In the genomic region with DNA sequence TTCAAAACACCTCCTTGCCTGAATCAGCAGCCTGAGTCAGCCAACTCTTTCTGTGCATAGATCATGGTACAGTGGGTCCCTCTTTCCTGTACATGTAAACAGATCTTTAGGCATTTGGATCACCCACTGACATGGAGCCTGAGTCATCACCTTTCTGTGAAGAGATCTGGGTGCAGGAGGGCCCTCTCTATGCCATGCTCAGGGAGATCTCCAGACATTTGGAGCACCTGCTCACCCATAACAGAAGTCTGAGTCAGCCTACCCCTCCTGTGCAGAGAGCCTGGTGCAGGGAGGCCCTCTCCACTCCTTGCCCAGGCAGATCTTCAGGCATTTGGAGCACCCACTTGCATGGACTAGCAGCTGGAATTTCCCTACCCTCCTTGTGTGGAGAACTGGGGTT, we compare ENCODE assay signal across 10 cellular contexts. TPM values are rescaled to one million over a fixed set of nuclear protein-coding genes. Genes with fewer than 3 reads are reported as not detected.
DNase-seq lines count a peak whose midpoint lies in the region; ATAC-seq, FAIRE-seq and TF ChIP-seq lines count a peak whose summit lies in the region.
"Had no signal": no experiment of that assay in that cellular context is flagged by ENCODE, and none has a peak within 500 bp of the region (broad histone marks: within the 10 kb centered on the region; RNA-seq: fewer than 3 reads in every experiment).

No MANE protein-coding gene starts in this region.

- no peak overlapping the region for H3K4me3 Mint-ChIP-seq in activated naive CD4-positive, alpha-beta T cell treated with anti-CD3 and anti-CD28 coated beads for 36 hours
- no peak overlapping the region for H3K4me3 Mint-ChIP-seq in T-helper 17 cell
- H3K4me3 Mint-ChIP-seq: activated naive CD4-positive, alpha-beta T cell treated with anti-CD3 and anti-CD28 coated beads, Interleukin-2, amount 10 ng/mL, durations not matched to agents 7 days and 5 days had no signal

- no peak overlapping the region for H3K4me2 ChIP-seq in K562 (ENCODE audit: insufficient read depth, low read length)

- peaks cover 0 to 8% of the 10 kb centered on the region in 2 experiments; a peak in 4 of 5 replicates for H3K4me1 ChIP-seq in K562 (replicated peaks in 1 of 2; ENCODE audit: control insufficient read depth in 2 of 2, insufficient read depth in 2 of 2, low read length in 2 of 2)

- H2AFZ ChIP-seq in K562 (ENCODE audit: low read depth, low read length): peak overlapping the region; percentile 47; the same call in 1 of the 2 replicates

- H3K79me2 ChIP-seq in K562 (ENCODE audit: control insufficient read depth, insufficient read depth, low read length): no peaks in the 10 kb centered on the region

- POLR2A ChIA-PET in K562 (lab: Yijun Ruan, JAX): interaction anchor here (1.0 kb wide), 3 partner anchors 12 to 112 kb away, joined by 3 to 4 read pairs (median 3); no protein-coding TSS in a partner anchor

- H3K9me1 ChIP-seq in K562 (ENCODE audit: control insufficient read depth, insufficient read depth, low read length): no peaks in the 10 kb centered on the region

- CTCF ChIA-PET in activated naive CD4-positive, alpha-beta T cell treated with anti-CD3 and anti-CD28 coated beads for 36 hours (lab: Charles Lee): interaction anchor here (0.7 to 3.4 kb wide), 17 partner anchors 10 to 502 kb away, joined by 3 to 32 read pairs (median 3); a partner anchor contains a TSS
- CTCF ChIA-PET in K562 (lab: Yijun Ruan, JAX; ENCODE audit: low intra/inter-chr PET ratio): interaction anchor here (1.3 to 2.3 kb wide), 4 partner anchors 133 to 211 kb away, joined by 4 to 19 read pairs (median 10); a partner anchor contains a TSS

- H3K9me3 Mint-ChIP-seq in activated naive CD4-positive, alpha-beta T cell treated with anti-CD3 and anti-CD28 coated beads, Interleukin-2, amount 50 U/mL, for 72 hours: no peaks in the 10 kb centered on the region
- no peaks in the 10 kb centered on the region for H3K9me3 Mint-ChIP-seq in activated naive CD4-positive, alpha-beta T cell treated with anti-CD3 and anti-CD28 coated beads for 36 hours
- H3K9me3 Mint-ChIP-seq: activated naive CD4-positive, alpha-beta T cell treated with anti-CD3 and anti-CD28 coated beads, Interleukin-2, amount 10 ng/mL, durations not matched to agents 7 days and 5 days had no signal

- peaks cover 0 to 2% of the 10 kb centered on the region in 2 donors for H3K36me3 Mint-ChIP-seq in activated naive CD4-positive, alpha-beta T cell treated with anti-CD3 and anti-CD28 coated beads, Interleukin-2, amount 50 U/mL, for 72 hours
- no peaks in the 10 kb centered on the region for H3K36me3 Mint-ChIP-seq in activated naive CD4-positive, alpha-beta T cell treated with anti-CD3 and anti-CD28 coated beads for 36 hours (ENCODE audit: low read depth)
- peaks cover 3% of the 10 kb centered on the region for H3K36me3 Mint-ChIP-seq in T-helper 17 cell (ENCODE audit: low read depth)
- H3K36me3 Mint-ChIP-seq: activated naive CD4-positive, alpha-beta T cell treated with anti-CD3 and anti-CD28 coated beads, Interleukin-2, amount 10 ng/mL, durations not matched to agents 7 days and 5 days had no signal

- no peak for TF ChIP-seq POLR2A in K562 (conservative IDR thresholded peaks at IDR 0.05)

- no peaks in the 10 kb centered on the region for H4K20me1 ChIP-seq in K562 (replicated peaks; ENCODE audit: control insufficient read depth, insufficient read depth, low read length)

- intact Hi-C loops in activated naive CD4-positive, alpha-beta T cell treated with anti-CD3 and anti-CD28 coated beads for 36 hours (cut with micrococcal nuclease): loop anchor here (1.0 to 5.0 kb wide), 9 partner anchors 61 to 369 kb away; no protein-coding TSS in a partner anchor
- intact Hi-C loops in K562 (cut with micrococcal nuclease): loop anchor here (1.0 to 5.0 kb wide), 7 partner anchors 41 to 211 kb away; no protein-coding TSS in a partner anchor

- no TSS peak for BruUV-seq in K562 (replicated peaks; lab: Mats Ljungman, UMichigan)

- no peak overlapping the region for H3K27ac ChIP-seq in K562 (ENCODE audit: extremely low read depth, low read depth, low read length)
- H3K27ac ChIP-seq: skin epidermis had no signal

- TF ChIP-seq RAD21 in K562 (CRISPR knock-in tag; conservative IDR thresholded peaks at IDR 0.05 in 1 of 2, IDR thresholded peaks at IDR 0.05 in 1 of 2): no peak

- H3K4me3 ChIP-seq in K562: no peak overlapping the region
- H3K4me3 ChIP-seq: skin epidermis had no signal

- no peaks in the 10 kb centered on the region for H3K36me3 ChIP-seq in K562 (ENCODE audit: control insufficient read depth, insufficient read depth, low read length)

- no peak for TF ChIP-seq EP300 in K562 (IDR thresholded peaks at IDR 0.05; ENCODE audit: low read length)

- DNase-seq in activated naive CD4-positive, alpha-beta T cell treated with anti-CD3 and anti-CD28 coated beads, Interleukin-2, amount 50 U/mL, for 72 hours (ENCODE audit: low spot score in 2 of 2): no peak
- DNase-seq in activated naive CD4-positive, alpha-beta T cell treated with anti-CD3 and anti-CD28 coated beads for 36 hours: no peak
- peak in 1 of 4 experiments; percentile 20 for DNase-seq in K562 (ENCODE audit: extremely low read depth in 1 of 4, low spot score in 3 of 4)
- DNase-seq in stimulated activated naive CD8-positive, alpha-beta T cell treated with anti-CD3 and anti-CD28 coated beads, Interleukin-15, Interleukin-2, amounts not matched to agents 100 U/mL and 50 U/mL, for 24 hours: no peak
- no peak for DNase-seq in NCI-H2227 treated with DMSO at 0.1 percent for 48 hours (lab: John Stamatoyannopoulos, UW)
- DNase-seq in T-helper 17 cell: no peak

- no peak overlapping the region for H3K27ac Mint-ChIP-seq in activated naive CD4-positive, alpha-beta T cell treated with anti-CD3 and anti-CD28 coated beads, Interleukin-2, amount 50 U/mL, for 72 hours
- H3K27ac Mint-ChIP-seq in activated naive CD4-positive, alpha-beta T cell treated with anti-CD3 and anti-CD28 coated beads for 36 hours: no peak overlapping the region
- no peak overlapping the region for H3K27ac Mint-ChIP-seq in T-helper 17 cell

- H3K4me1 Mint-ChIP-seq in activated naive CD4-positive, alpha-beta T cell treated with anti-CD3 and anti-CD28 coated beads for 36 hours (ENCODE audit: low read depth): no peaks in the 10 kb centered on the region
- H3K4me1 Mint-ChIP-seq in T-helper 17 cell: no peaks in the 10 kb centered on the region
- H3K4me1 Mint-ChIP-seq: activated naive CD4-positive, alpha-beta T cell treated with anti-CD3 and anti-CD28 coated beads, Interleukin-2, amount 10 ng/mL, durations not matched to agents 7 days and 5 days had no signal

- peak; percentile 52 to 83 for ATAC-seq in activated naive CD4-positive, alpha-beta T cell treated with anti-CD3 and anti-CD28 coated beads, Interleukin-2, amount 50 U/mL, for 72 hours
- ATAC-seq in HG03439 (IDR thresholded peaks at IDR 0.05; ENCODE audit: unreplicated experiment) (peak; percentile 14), K562 (peak; percentile 38), GM19324 (IDR thresholded peaks at IDR 0.05; ENCODE audit: low FRiP score, unreplicated experiment) (no peak), T-helper 17 cell (no peak)
- ATAC-seq in stimulated activated naive CD8-positive, alpha-beta T cell treated with anti-CD3 and anti-CD28 coated beads, Interleukin-15, Interleukin-2, amounts not matched to agents 100 U/mL and 50 U/mL, for 24 hours: peak; percentile 50

- H3K9me3 ChIP-seq in K562 (replicated peaks; ENCODE audit: control insufficient read depth, insufficient read depth, low read depth, low read length): no peaks in the 10 kb centered on the region
- no peaks in the 10 kb centered on the region for H3K9me3 ChIP-seq in T-helper 17 cell (ENCODE audit: control insufficient read depth, low read length, poor library complexity, severe bottlenecking)

- in situ Hi-C loops in K562 (cut with MboI): loop anchor here (10.0 kb wide), 1 partner anchor 113 kb away; no protein-coding TSS in a partner anchor

- FAIRE-seq in K562 (lab: Jason Lieb, UNC): no peak

- no peak overlapping the region for H3K9ac ChIP-seq in K562 (ENCODE audit: insufficient read depth in 1 of 2, low read depth in 2 of 2, low read length in 2 of 2)

- H3K27me3 ChIP-seq in K562 (ENCODE audit: control insufficient read depth in 2 of 2, insufficient read depth in 2 of 2, low read length in 2 of 2): no peaks in the 10 kb centered on the region

- H3K27me3 Mint-ChIP-seq in activated naive CD4-positive, alpha-beta T cell treated with anti-CD3 and anti-CD28 coated beads for 36 hours (ENCODE audit: low read depth): peaks cover 3% of the 10 kb centered on the region
- peaks cover 16% of the 10 kb centered on the region for H3K27me3 Mint-ChIP-seq in T-helper 17 cell
- H3K27me3 Mint-ChIP-seq: activated naive CD4-positive, alpha-beta T cell treated with anti-CD3 and anti-CD28 coated beads, Interleukin-2, amount 10 ng/mL, durations not matched to agents 7 days and 5 days had no signal

- no peak for TF ChIP-seq CTCF in K562 (IDR thresholded peaks at IDR 0.05 in 2 of 3, conservative IDR thresholded peaks at IDR 0.05 in 1 of 3; ENCODE audit: insufficient read depth in 2 of 3, low read depth in 1 of 3, low read length in 3 of 3)

RNA-seq across cellular contexts. Expression of a gene that starts 56.2 kb away (rescaled TPM):
- total RNA-seq in activated naive CD4-positive, alpha-beta T cell treated with anti-CD3 and anti-CD28 coated beads, Interleukin-2, amount 50 U/mL, for 72 hours: not detected
- total RNA-seq in activated naive CD4-positive, alpha-beta T cell treated with anti-CD3 and anti-CD28 coated beads for 36 hours: not detected
- total RNA-seq in K562 (2011; cell fraction: chromatin; rRNA removed; ENCODE audit: low replicate concordance): not detected in 2 replicates
- total RNA-seq in K562 (2011; cell fraction: nucleolus; rRNA removed): not detected in 2 replicates
- total RNA-seq in K562 (2011; cell fraction: nucleoplasm; rRNA removed): not detected in 2 replicates
- total RNA-seq in K562 (2014; rRNA removed) (not detected in 2 replicates), K562 (2014; rRNA removed; fragmentation: Illumina TruSeq; extraction: Trizol) (not detected in 2 replicates), K562 (2015; rRNA removed; fragmentation: Illumina TruSeq; extraction: Trizol) (not detected in 2 replicates), K562 (2021) (not detected in 2 replicates), T-helper 17 cell (not detected)
- polyA plus RNA-seq in K562 (2011; rRNA removed) (not detected in 2 replicates), K562 (2014; fragmentation: Illumina TruSeq; extraction: Trizol) (not detected in 2 replicates), K562 (2014; fragmentation: Nextera tagmentation; extraction: Ambion mirVana) (not detected), K562 (2014; rRNA removed) (0.47 TPM in 1 of 2 replicates, not detected in the other)
- polyA plus RNA-seq in K562 (2011; cell fraction: cytosol; rRNA removed): not detected in 2 replicates
- polyA plus RNA-seq in K562 (2011; cell fraction: nucleus; rRNA removed): not detected in 2 replicates
- not detected in 2 replicates for polyA plus RNA-seq in K562 (2012)
- not detected in 2 replicates for polyA minus RNA-seq in K562 (2011; rRNA and poly(A)+ RNA removed)
- not detected in 2 replicates for polyA minus RNA-seq in K562 (2011; cell fraction: cytosol; rRNA and poly(A)+ RNA removed)
- not detected in 2 replicates for polyA minus RNA-seq in K562 (2011; cell fraction: nucleus; rRNA and poly(A)+ RNA removed)

RNA-seq across cellular contexts. Expression of a gene that starts 56.6 kb away (rescaled TPM):
- not detected for total RNA-seq in activated naive CD4-positive, alpha-beta T cell treated with anti-CD3 and anti-CD28 coated beads, Interleukin-2, amount 50 U/mL, for 72 hours
- total RNA-seq in activated naive CD4-positive, alpha-beta T cell treated with anti-CD3 and anti-CD28 coated beads for 36 hours: not detected
- total RNA-seq in K562 (2011; cell fraction: chromatin; rRNA removed; ENCODE audit: low replicate concordance): not detected in 2 replicates
- total RNA-seq in K562 (2011; cell fraction: nucleolus; rRNA removed): not detected in 2 replicates
- not detected in 2 replicates for total RNA-seq in K562 (2011; cell fraction: nucleoplasm; rRNA removed)
- total RNA-seq in K562 (2014; rRNA removed): not detected in 2 replicates
- not detected in 2 replicates for total RNA-seq in K562 (2014; rRNA removed; fragmentation: Illumina TruSeq; extraction: Trizol)
- not detected in 2 replicates for total RNA-seq in K562 (2015; rRNA removed; fragmentation: Illumina TruSeq; extraction: Trizol)
- not detected in 2 replicates for total RNA-seq in K562 (2021)
- not detected in 2 replicates for polyA plus RNA-seq in K562 (2011; rRNA removed)
- not detected in 2 replicates for polyA plus RNA-seq in K562 (2011; cell fraction: cytosol; rRNA removed)
- not detected in 2 replicates for polyA plus RNA-seq in K562 (2011; cell fraction: nucleus; rRNA removed)
- not detected in 2 replicates for polyA plus RNA-seq in K562 (2012)
- not detected in 2 replicates for polyA plus RNA-seq in K562 (2014; fragmentation: Illumina TruSeq; extraction: Trizol)
- not detected for polyA plus RNA-seq in K562 (2014; fragmentation: Nextera tagmentation; extraction: Ambion mirVana)
- polyA plus RNA-seq in K562 (2014; rRNA removed): not detected in 2 replicates
- not detected in 2 replicates for polyA minus RNA-seq in K562 (2011; rRNA and poly(A)+ RNA removed)
- not detected in 2 replicates for polyA minus RNA-seq in K562 (2011; cell fraction: cytosol; rRNA and poly(A)+ RNA removed)
- polyA minus RNA-seq in K562 (2011; cell fraction: nucleus; rRNA and poly(A)+ RNA removed): not detected in 2 replicates
- total RNA-seq in T-helper 17 cell: not detected

Comparison
In these comparisons a context has a peak if more than half of its experiments do, and no peak if none do; other contexts are left out.
1. ATAC-seq: peak in activated naive CD4-positive, alpha-beta T cell treated with anti-CD3 and anti-CD28 coated beads, Interleukin-2, amount 50 U/mL, for 72 hours (2 of 2), HG03439 (single experiment), K562 (single experiment) and stimulated activated naive CD8-positive, alpha-beta T cell treated with anti-CD3 and anti-CD28 coated beads, Interleukin-15, Interleukin-2, amounts not matched to agents 100 U/mL and 50 U/mL, for 24 hours (single experiment); none in GM19324 (single experiment) and T-helper 17 cell (single experiment).